8 cellular contexts compared by ENCODE assay signal in the genomic region with DNA sequence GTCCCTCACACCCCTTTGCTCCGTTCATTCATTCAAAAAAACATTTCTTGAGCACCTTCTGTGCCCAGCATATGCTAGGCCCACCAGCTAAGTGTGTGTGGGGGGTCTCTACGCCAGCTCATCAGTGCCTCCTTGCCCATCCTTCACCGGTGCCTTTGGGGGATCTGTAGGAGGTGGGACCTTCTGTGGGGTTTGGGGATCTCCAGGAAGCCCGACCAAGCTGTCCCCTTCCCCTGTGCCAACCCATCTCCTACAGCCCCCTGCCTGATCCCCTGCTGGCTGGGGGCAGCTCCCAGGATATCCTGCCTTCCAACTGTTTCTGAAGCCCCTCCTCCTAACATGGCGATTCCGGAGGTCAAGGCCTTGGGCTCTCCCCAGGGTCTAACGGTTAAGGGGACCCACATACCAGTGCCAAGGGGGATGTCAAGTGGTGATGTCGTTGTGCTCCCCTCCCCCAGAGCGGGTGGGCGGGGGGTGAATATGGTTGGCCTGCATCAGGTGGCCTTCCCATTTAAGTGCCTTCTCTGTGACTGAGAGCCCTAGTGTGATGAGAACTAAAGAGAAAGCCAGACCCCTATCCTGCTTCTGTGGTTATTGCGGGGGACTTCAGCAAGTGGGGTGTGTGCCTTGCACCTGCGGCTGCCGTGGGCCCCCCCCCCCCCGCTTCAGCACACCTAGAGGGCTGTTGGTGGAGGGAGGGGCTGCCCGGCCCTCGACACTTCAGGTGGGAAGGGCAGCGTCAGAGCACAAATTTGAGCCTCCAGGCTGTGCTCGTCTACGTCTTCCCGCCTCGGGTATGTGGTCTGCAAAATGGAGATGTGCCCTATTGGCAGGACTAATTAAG. TPM values are rescaled to one million over a fixed set of nuclear protein-coding genes. Genes with fewer than 3 reads are reported as not detected.
DNase-seq lines count a peak whose midpoint lies in the region; ATAC-seq and TF ChIP-seq lines count a peak whose summit lies in the region.

No MANE protein-coding gene starts in this region.

- peak overlapping the region; percentile 40 for H2AFZ ChIP-seq in parathyroid adenoma

- no peak for DNase-seq in GM12865 (ENCODE audit: low read depth)
- DNase-seq in esophagus squamous epithelium (lab: John Stamatoyannopoulos, UW), result no peak
- DNase-seq in NCI-H187 treated with DMSO at 0.1 percent for 48 hours (lab: John Stamatoyannopoulos, UW), result no peak
- no peak for DNase-seq in inferior parietal cortex (ENCODE audit: extremely low spot score)

- ATAC-seq in HG02610 (IDR thresholded peaks at IDR 0.05; ENCODE audit: unreplicated experiment) (peak; percentile 19), SK-N-SH treated with all-trans-retinoic acid at 6 μM for 48 hours (peak; percentile 3), GM18873 (IDR thresholded peaks at IDR 0.05; ENCODE audit: low FRiP score, unreplicated experiment) (no peak)

- H3K36me3 ChIP-seq in esophagus squamous epithelium (peaks cover 24 to 43% (median 33%) of the 10 kb centered on the region in 3 donors), parathyroid adenoma (ENCODE audit: control insufficient read depth, insufficient read depth, low read length) (no peaks in the 10 kb centered on the region)

- 50 to 63% methylated on average over 4 to 7 of the region's 21 CpGs for WGBS in esophagus squamous epithelium, 2 donors

- no peaks in the 10 kb centered on the region for H3K9me3 ChIP-seq in esophagus squamous epithelium
- no peaks in the 10 kb centered on the region for H3K9me3 ChIP-seq in parathyroid adenoma (ENCODE audit: control insufficient read depth, low read length)

- H3K4me2 ChIP-seq in parathyroid adenoma (ENCODE audit: low read length), result peak overlapping the region; percentile 56

- no peak for TF ChIP-seq POLR2A in esophagus squamous epithelium (IDR thresholded peaks at IDR 0.05)

- peaks cover 7% of the 10 kb centered on the region for H3K79me2 ChIP-seq in parathyroid adenoma

- H3K9ac ChIP-seq in parathyroid adenoma, result no peak overlapping the region

- no peaks in the 10 kb centered on the region for H3K27me3 ChIP-seq in esophagus squamous epithelium
- H3K27me3 ChIP-seq in parathyroid adenoma (ENCODE audit: control insufficient read depth, insufficient read depth, low read length), result no peaks in the 10 kb centered on the region

- H3K4me1 ChIP-seq in esophagus squamous epithelium, result peaks cover 48 to 73% (median 57%) of the 10 kb centered on the region in 3 donors
- peaks cover 17% of the 10 kb centered on the region for H3K4me1 ChIP-seq in parathyroid adenoma

- H3K27ac ChIP-seq in esophagus squamous epithelium (peak overlapping the region; percentile 82 to 95 (median 89)), parathyroid adenoma (peak overlapping the region; percentile 85)

- intact Hi-C loops in esophagus squamous epithelium (cut with DNase I), result loop anchor here (10.0 kb wide), 1 partner anchor 249 kb away; a partner anchor contains a TSS

- H3K4me3 ChIP-seq in GM12865 (ENCODE audit: low read depth, low read length) (peak overlapping the region; percentile 56), esophagus squamous epithelium (peak overlapping the region; percentile 11 to 68 (median 46)), parathyroid adenoma (ENCODE audit: low read depth, low read length) (peak overlapping the region; percentile 43)

- no peak for TF ChIP-seq CTCF in GM12865 (IDR thresholded peaks at IDR 0.05; ENCODE audit: insufficient read depth, low read depth, low read length, missing control alignments)
- peak in 1 of 6 experiments; percentile 22 for TF ChIP-seq CTCF in esophagus squamous epithelium (IDR thresholded peaks at IDR 0.05)
- TF ChIP-seq CTCF in parathyroid adenoma (IDR thresholded peaks at IDR 0.05), result no peak

TF ChIP-seq in SK-N-SH treated with all-trans-retinoic acid at 6 μM for 48 hours, 23 proteins besides CTCF, POLR2A, EP300 and RAD21:
- TF ChIP-seq ZFP30 (CRISPR knock-in tag; IDR thresholded peaks at IDR 0.05), result no peak
- TF ChIP-seq TCF4 (CRISPR knock-in tag; IDR thresholded peaks at IDR 0.05; ENCODE audit: borderline replicate concordance), result no peak
- no peak for TF ChIP-seq ZNF565 (CRISPR knock-in tag; conservative IDR thresholded peaks at IDR 0.05; ENCODE audit: low read depth)
- TF ChIP-seq, protein P1, sequence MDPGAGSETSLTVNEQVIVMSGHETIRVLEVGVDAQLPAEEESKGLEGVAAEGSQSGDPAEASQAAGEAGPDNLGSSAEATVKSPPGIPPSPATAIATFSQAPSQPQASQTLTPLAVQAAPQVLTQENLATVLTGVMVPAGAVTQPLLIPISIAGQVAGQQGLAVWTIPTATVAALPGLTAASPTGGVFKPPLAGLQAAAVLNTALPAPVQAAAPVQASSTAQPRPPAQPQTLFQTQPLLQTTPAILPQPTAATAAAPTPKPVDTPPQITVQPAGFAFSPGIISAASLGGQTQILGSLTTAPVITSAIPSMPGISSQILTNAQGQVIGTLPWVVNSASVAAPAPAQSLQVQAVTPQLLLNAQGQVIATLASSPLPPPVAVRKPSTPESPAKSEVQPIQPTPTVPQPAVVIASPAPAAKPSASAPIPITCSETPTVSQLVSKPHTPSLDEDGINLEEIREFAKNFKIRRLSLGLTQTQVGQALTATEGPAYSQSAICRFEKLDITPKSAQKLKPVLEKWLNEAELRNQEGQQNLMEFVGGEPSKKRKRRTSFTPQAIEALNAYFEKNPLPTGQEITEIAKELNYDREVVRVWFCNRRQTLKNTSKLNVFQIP (CRISPR knock-in tag; IDR thresholded peaks at IDR 0.05; ENCODE audit: borderline replicate concordance, low read depth), result no peak
- no peak for TF ChIP-seq ZNF8 (CRISPR knock-in tag; IDR thresholded peaks at IDR 0.05)
- no peak for TF ChIP-seq ZNF70 (CRISPR knock-in tag; IDR thresholded peaks at IDR 0.05)
- TF ChIP-seq BACH2 (CRISPR knock-in tag; IDR thresholded peaks at IDR 0.05; ENCODE audit: borderline replicate concordance), result no peak
- no peak for TF ChIP-seq SNAI2 (CRISPR knock-in tag; IDR thresholded peaks at IDR 0.05)
- TF ChIP-seq, protein P2, sequence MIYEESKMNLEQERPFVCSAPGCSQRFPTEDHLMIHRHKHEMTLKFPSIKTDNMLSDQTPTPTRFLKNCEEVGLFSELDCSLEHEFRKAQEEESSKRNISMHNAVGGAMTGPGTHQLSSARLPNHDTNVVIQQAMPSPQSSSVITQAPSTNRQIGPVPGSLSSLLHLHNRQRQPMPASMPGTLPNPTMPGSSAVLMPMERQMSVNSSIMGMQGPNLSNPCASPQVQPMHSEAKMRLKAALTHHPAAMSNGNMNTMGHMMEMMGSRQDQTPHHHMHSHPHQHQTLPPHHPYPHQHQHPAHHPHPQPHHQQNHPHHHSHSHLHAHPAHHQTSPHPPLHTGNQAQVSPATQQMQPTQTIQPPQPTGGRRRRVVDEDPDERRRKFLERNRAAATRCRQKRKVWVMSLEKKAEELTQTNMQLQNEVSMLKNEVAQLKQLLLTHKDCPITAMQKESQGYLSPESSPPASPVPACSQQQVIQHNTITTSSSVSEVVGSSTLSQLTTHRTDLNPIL (CRISPR knock-in tag; IDR thresholded peaks at IDR 0.05; ENCODE audit: low read depth), result no peak
- TF ChIP-seq, protein P3, sequence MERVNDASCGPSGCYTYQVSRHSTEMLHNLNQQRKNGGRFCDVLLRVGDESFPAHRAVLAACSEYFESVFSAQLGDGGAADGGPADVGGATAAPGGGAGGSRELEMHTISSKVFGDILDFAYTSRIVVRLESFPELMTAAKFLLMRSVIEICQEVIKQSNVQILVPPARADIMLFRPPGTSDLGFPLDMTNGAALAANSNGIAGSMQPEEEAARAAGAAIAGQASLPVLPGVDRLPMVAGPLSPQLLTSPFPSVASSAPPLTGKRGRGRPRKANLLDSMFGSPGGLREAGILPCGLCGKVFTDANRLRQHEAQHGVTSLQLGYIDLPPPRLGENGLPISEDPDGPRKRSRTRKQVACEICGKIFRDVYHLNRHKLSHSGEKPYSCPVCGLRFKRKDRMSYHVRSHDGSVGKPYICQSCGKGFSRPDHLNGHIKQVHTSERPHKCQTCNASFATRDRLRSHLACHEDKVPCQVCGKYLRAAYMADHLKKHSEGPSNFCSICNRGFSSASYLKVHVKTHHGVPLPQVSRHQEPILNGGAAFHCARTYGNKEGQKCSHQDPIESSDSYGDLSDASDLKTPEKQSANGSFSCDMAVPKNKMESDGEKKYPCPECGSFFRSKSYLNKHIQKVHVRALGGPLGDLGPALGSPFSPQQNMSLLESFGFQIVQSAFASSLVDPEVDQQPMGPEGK (CRISPR knock-in tag; IDR thresholded peaks at IDR 0.05; ENCODE audit: borderline replicate concordance), result no peak
- TF ChIP-seq, protein P4, sequence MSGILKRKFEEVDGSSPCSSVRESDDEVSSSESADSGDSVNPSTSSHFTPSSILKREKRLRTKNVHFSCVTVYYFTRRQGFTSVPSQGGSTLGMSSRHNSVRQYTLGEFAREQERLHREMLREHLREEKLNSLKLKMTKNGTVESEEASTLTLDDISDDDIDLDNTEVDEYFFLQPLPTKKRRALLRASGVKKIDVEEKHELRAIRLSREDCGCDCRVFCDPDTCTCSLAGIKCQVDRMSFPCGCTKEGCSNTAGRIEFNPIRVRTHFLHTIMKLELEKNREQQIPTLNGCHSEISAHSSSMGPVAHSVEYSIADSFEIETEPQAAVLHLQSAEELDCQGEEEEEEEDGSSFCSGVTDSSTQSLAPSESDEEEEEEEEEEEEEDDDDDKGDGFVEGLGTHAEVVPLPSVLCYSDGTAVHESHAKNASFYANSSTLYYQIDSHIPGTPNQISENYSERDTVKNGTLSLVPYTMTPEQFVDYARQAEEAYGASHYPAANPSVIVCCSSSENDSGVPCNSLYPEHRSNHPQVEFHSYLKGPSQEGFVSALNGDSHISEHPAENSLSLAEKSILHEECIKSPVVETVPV (CRISPR knock-in tag; IDR thresholded peaks at IDR 0.05), result no peak
- TF ChIP-seq ESRRG (CRISPR knock-in tag; IDR thresholded peaks at IDR 0.05), result no peak
- no peak for TF ChIP-seq RARB (CRISPR knock-in tag; IDR thresholded peaks at IDR 0.05)
- no peak for TF ChIP-seq ARNTL (CRISPR knock-in tag; IDR thresholded peaks at IDR 0.05; ENCODE audit: borderline replicate concordance, low read depth)
- no peak for TF ChIP-seq OSR1 (CRISPR knock-in tag; IDR thresholded peaks at IDR 0.05)
- TF ChIP-seq ZFP3 (CRISPR knock-in tag; IDR thresholded peaks at IDR 0.05), result no peak
- TF ChIP-seq CSDC2 (CRISPR knock-in tag; IDR thresholded peaks at IDR 0.05), result no peak
TF ChIP-seq in SK-N-SH treated with all-trans-retinoic acid at 6 μM for 48 hours: peak in this region for 0.

RNA-seq across cellular contexts. Expression of a gene that starts 5.9 kb away (rescaled TPM):
- 10 to 100 TPM; 47.3 to 87.4 (median 58.0) TPM for total RNA-seq in esophagus squamous epithelium

RNA-seq across cellular contexts. Expression of a gene that starts 13.3 kb away (rescaled TPM):
- not detected for total RNA-seq in esophagus squamous epithelium

RNA-seq across cellular contexts. Expression of a gene that starts 23.5 kb away (rescaled TPM):
- total RNA-seq in esophagus squamous epithelium, result 10 to 100 TPM in 1 of 4 donors, 1 to 10 TPM in 3; 1.7 to 10.6 (median 8.7) TPM

RNA-seq across cellular contexts. Expression of a gene that starts 48.9 kb away (rescaled TPM):
- total RNA-seq in esophagus squamous epithelium, result not detected
